In genomic region chr5:78647838-78648358, GRCh38 we compare ENCODE assay signal across 1 cellular context.
TF ChIP-seq lines count a peak whose summit lies in the region.

No MANE protein-coding gene starts in this region.

TF ChIP-seq in HepG2, 621 proteins besides CTCF, POLR2A, EP300 and RAD21 (continued from another document):
- TF ChIP-seq DBP (CRISPR knock-in tag; IDR thresholded peaks at IDR 0.05; ENCODE audit: not compliant biosample characterization): no peak
- TF ChIP-seq HNRNPL (IDR thresholded peaks at IDR 0.05; ENCODE audit: low read depth, low read length): 0 out of 2 replicates have a peak, but pooled peaks have one; percentile 16
- TF ChIP-seq ARID4A (CRISPR knock-in tag; IDR thresholded peaks at IDR 0.05; ENCODE audit: borderline replicate concordance): peak; percentile 53; the same call in 1 of the 2 replicates
- TF ChIP-seq ZNF563 (CRISPR knock-in tag; IDR thresholded peaks at IDR 0.05): no peak
- TF ChIP-seq SALL1 (CRISPR knock-in tag; IDR thresholded peaks at IDR 0.05): peak; percentile 18; the same call in 1 of the 2 replicates
- no peak for TF ChIP-seq ZNF678 (CRISPR knock-in tag; IDR thresholded peaks at IDR 0.05)
- no peak for TF ChIP-seq ZNF382 (CRISPR knock-in tag; IDR thresholded peaks at IDR 0.05; ENCODE audit: borderline replicate concordance)
- peak; percentile 6; the same call in 1 of the 2 replicates for TF ChIP-seq YEATS4 (CRISPR knock-in tag; IDR thresholded peaks at IDR 0.05; ENCODE audit: borderline replicate concordance)
- 0 out of 2 replicates have a peak, but pooled peaks have one; percentile 8 for TF ChIP-seq MYC (CRISPR knock-in tag; IDR thresholded peaks at IDR 0.05; ENCODE audit: borderline replicate concordance)
- no peak for TF ChIP-seq LCORL (IDR thresholded peaks at IDR 0.05)
- TF ChIP-seq LCORL (CRISPR knock-in tag; IDR thresholded peaks at IDR 0.05): 0 out of 2 replicates have a peak, but pooled peaks have one; percentile 29
- TF ChIP-seq HMGXB4 (CRISPR knock-in tag; IDR thresholded peaks at IDR 0.05; ENCODE audit: borderline replicate concordance in 1 of 2, low read depth in 1 of 2): peak in 1 of 2 experiments; percentile 60; a peak in 1 of 4 replicates
- TF ChIP-seq HDAC2 (CRISPR knock-in tag; IDR thresholded peaks at IDR 0.05): 0 out of 2 replicates have a peak, but pooled peaks have one; percentile 7
- no peak for TF ChIP-seq CSRNP2 (CRISPR knock-in tag; conservative IDR thresholded peaks at IDR 0.05; ENCODE audit: low read depth)
- 0 out of 2 replicates have a peak, but pooled peaks have one; percentile 2 for TF ChIP-seq HOXA5 (CRISPR knock-in tag; IDR thresholded peaks at IDR 0.05)
- peak; percentile 78 for TF ChIP-seq RBFOX2 (IDR thresholded peaks at IDR 0.05; ENCODE audit: low read depth, low read length)
- peak; percentile 11; the same call in 1 of the 2 replicates for TF ChIP-seq ZBTB43 (CRISPR knock-in tag; conservative IDR thresholded peaks at IDR 0.05)
- TF ChIP-seq GMEB2 (CRISPR knock-in tag; IDR thresholded peaks at IDR 0.05; ENCODE audit: low read depth): no peak
- TF ChIP-seq SSRP1 (CRISPR knock-in tag; IDR thresholded peaks at IDR 0.05): peak; percentile 83; the same call in 1 of the 2 replicates
- TF ChIP-seq KDM5B (CRISPR knock-in tag; IDR thresholded peaks at IDR 0.05; ENCODE audit: borderline replicate concordance): peak; percentile 16; the same call in 1 of the 2 replicates
- peak; percentile 46; the same call in 1 of the 2 replicates for TF ChIP-seq PHF8 (CRISPR knock-in tag; IDR thresholded peaks at IDR 0.05)
- TF ChIP-seq STAG1 (CRISPR knock-in tag; IDR thresholded peaks at IDR 0.05): peak; percentile 35
- TF ChIP-seq HOXA3 (CRISPR knock-in tag; IDR thresholded peaks at IDR 0.05): 0 out of 2 replicates have a peak, but pooled peaks have one; percentile 11
- TF ChIP-seq TOPORS (CRISPR knock-in tag; IDR thresholded peaks at IDR 0.05): 0 out of 2 replicates have a peak, but pooled peaks have one; percentile 13
- TF ChIP-seq KDM1A (CRISPR knock-in tag; IDR thresholded peaks at IDR 0.05): no peak
- peak; percentile 75 for TF ChIP-seq HNRNPLL (IDR thresholded peaks at IDR 0.05; ENCODE audit: low read depth, low read length, poor library complexity, severe bottlenecking)
- peak in 1 of 2 experiments; percentile 29; a peak in 1 of 4 replicates for TF ChIP-seq ATF4 (CRISPR knock-in tag; IDR thresholded peaks at IDR 0.05)
- peak; percentile 84 for TF ChIP-seq ASH2L (IDR thresholded peaks at IDR 0.05; ENCODE audit: insufficient read length, low read depth, low read length)
- peak; percentile 17; the same call in 1 of the 2 replicates for TF ChIP-seq MED1 (CRISPR knock-in tag; IDR thresholded peaks at IDR 0.05)
- TF ChIP-seq ZNF142 (CRISPR knock-in tag; IDR thresholded peaks at IDR 0.05): 0 out of 2 replicates have a peak, but pooled peaks have one; percentile 37
- TF ChIP-seq ZNF451 (CRISPR knock-in tag; IDR thresholded peaks at IDR 0.05): peak; percentile 5; the same call in 1 of the 2 replicates
- peak; percentile 49; the same call in 1 of the 2 replicates for TF ChIP-seq ZNF446 (CRISPR knock-in tag; IDR thresholded peaks at IDR 0.05)
